8 cellular contexts compared by ENCODE assay signal in genomic region chr9:137422668-137423000, GRCh38. TPM values are rescaled to one million over a fixed set of nuclear protein-coding genes. Genes with fewer than 3 reads are reported as not detected.
DNase-seq lines count a peak whose midpoint lies in the region; ATAC-seq and TF ChIP-seq lines count a peak whose summit lies in the region.

No MANE protein-coding gene starts in this region.

- peaks cover 2% of the 10 kb centered on the region; the same call in 1 of the 2 replicates for H3K36me3 ChIP-seq in HUES64 (ENCODE audit: insufficient read depth, low read length)
- no peaks in the 10 kb centered on the region for H3K36me3 ChIP-seq in heart left ventricle

- H3K9me3 Mint-ChIP-seq in activated T-helper 2 cell treated with anti-CD3 and anti-CD28 coated beads, Interferon-gamma antibody, Interleukin-2, Interleukin-4, amounts not matched to agents 10 μg/mL and 5 μg/mL and 100 μg/mL, durations not matched to agents 14 hours and 24 hours and 36 hours: no peaks in the 10 kb centered on the region

- H3K27ac ChIP-seq in HUES64 (ENCODE audit: low read depth, low read length) (no peak overlapping the region), heart left ventricle (peak overlapping the region; percentile 48 to 89 (median 82))

- DNase-seq in EH (ENCODE audit: low read depth): peak; percentile 52
- no peak for DNase-seq in activated T-helper 2 cell treated with anti-CD3 and anti-CD28 coated beads, Interferon-gamma antibody, Interleukin-2, Interleukin-4, amounts not matched to agents 10 μg/mL and 5 μg/mL and 100 μg/mL, durations not matched to agents 14 hours and 24 hours and 36 hours (ENCODE audit: low spot score)
- DNase-seq in heart left ventricle: peak in 4 of 5 donors; percentile 39 to 76 (median 58)
- no peak for DNase-seq in retinal pigment epithelial cell (ENCODE audit: low read depth)
- no peak for DNase-seq in NCI-H446 (lab: John Stamatoyannopoulos, UW)
- no peak for DNase-seq in kidney glomerular epithelial cell (lab: John Stamatoyannopoulos, UW)

- peaks cover 4% of the 10 kb centered on the region for H3K27me3 Mint-ChIP-seq in activated T-helper 2 cell treated with anti-CD3 and anti-CD28 coated beads, Interferon-gamma antibody, Interleukin-2, Interleukin-4, amounts not matched to agents 10 μg/mL and 5 μg/mL and 100 μg/mL, durations not matched to agents 14 hours and 24 hours and 36 hours (ENCODE audit: low read depth)

- TF ChIP-seq CTCF in heart left ventricle (IDR thresholded peaks at IDR 0.05) (no peak), retinal pigment epithelial cell (conservative IDR thresholded peaks at IDR 0.05; ENCODE audit: low read depth, low read length) (no peak)

- WGBS in HUES64: under 1% methylated on average over 43 of the region's 43 CpGs
- WGBS in heart left ventricle, 4 donors: 0 to 2% (median 1%) methylated on average over 2 to 43 of the region's 43 CpGs

- intact Hi-C loops in activated T-helper 2 cell treated with anti-CD3 and anti-CD28 coated beads, Interferon-gamma antibody, Interleukin-2, Interleukin-4, amounts not matched to agents 10 μg/mL and 5 μg/mL and 100 μg/mL, durations not matched to agents 14 hours and 24 hours and 36 hours (cut with micrococcal nuclease): loop anchor here (2.0 to 10.0 kb wide), 3 partner anchors 22 to 112 kb away; no protein-coding TSS in a partner anchor
- intact Hi-C loops in heart left ventricle (cut with DNase I): loop anchor here in 3 of 10 donors (2.0 to 10.0 kb wide), 5 partner anchors 22 to 298 kb away; partner anchors contain the start of gene NRARP (in 1 of the 3)

- peak overlapping the region; percentile 88 for H3K4me3 Mint-ChIP-seq in activated T-helper 2 cell treated with anti-CD3 and anti-CD28 coated beads, Interferon-gamma antibody, Interleukin-2, Interleukin-4, amounts not matched to agents 10 μg/mL and 5 μg/mL and 100 μg/mL, durations not matched to agents 14 hours and 24 hours and 36 hours (ENCODE audit: low read depth)

- H3K4me1 Mint-ChIP-seq in activated T-helper 2 cell treated with anti-CD3 and anti-CD28 coated beads, Interferon-gamma antibody, Interleukin-2, Interleukin-4, amounts not matched to agents 10 μg/mL and 5 μg/mL and 100 μg/mL, durations not matched to agents 14 hours and 24 hours and 36 hours (ENCODE audit: low read depth): peaks cover 10% of the 10 kb centered on the region

- no peak for TF ChIP-seq POLR2A in heart left ventricle (IDR thresholded peaks at IDR 0.05)

- H3K9me3 ChIP-seq in HUES64 (ENCODE audit: insufficient read depth, low read depth, low read length): no peaks in the 10 kb centered on the region
- no peaks in the 10 kb centered on the region for H3K9me3 ChIP-seq in heart left ventricle

- H3K4me1 ChIP-seq in HUES64 (ENCODE audit: insufficient read depth, low read length) (peaks cover 5% of the 10 kb centered on the region; the same call in 1 of the 2 replicates), heart left ventricle (peaks cover 0 to 43% (median 25%) of the 10 kb centered on the region in 12 donors)

- peak overlapping the region; percentile 78 for H3K9ac ChIP-seq in HUES64 (ENCODE audit: low read depth, low read length)

- peak overlapping the region; percentile 49 for H3K27ac Mint-ChIP-seq in activated T-helper 2 cell treated with anti-CD3 and anti-CD28 coated beads, Interferon-gamma antibody, Interleukin-2, Interleukin-4, amounts not matched to agents 10 μg/mL and 5 μg/mL and 100 μg/mL, durations not matched to agents 14 hours and 24 hours and 36 hours

- no peaks in the 10 kb centered on the region for H3K36me3 Mint-ChIP-seq in activated T-helper 2 cell treated with anti-CD3 and anti-CD28 coated beads, Interferon-gamma antibody, Interleukin-2, Interleukin-4, amounts not matched to agents 10 μg/mL and 5 μg/mL and 100 μg/mL, durations not matched to agents 14 hours and 24 hours and 36 hours (ENCODE audit: low read depth)

- peak overlapping the region; percentile 87 for H3K4me3 ChIP-seq in HUES64 (ENCODE audit: low read length)
- H3K4me3 ChIP-seq in heart left ventricle: peak overlapping the region; percentile 63 to 100 (median 92)
- peak overlapping the region; percentile 78 for H3K4me3 ChIP-seq in retinal pigment epithelial cell (ENCODE audit: low read length)

- peak; percentile 27 for ATAC-seq in GM21515 (IDR thresholded peaks at IDR 0.05; ENCODE audit: unreplicated experiment)
- peak in 3 of 4 donors; percentile 19 to 57 (median 44) for ATAC-seq in heart left ventricle

- H3K27me3 ChIP-seq in HUES64 (ENCODE audit: insufficient read depth, low read length) (peaks cover 16% of the 10 kb centered on the region), heart left ventricle (no peaks in the 10 kb centered on the region)

RNA-seq across cellular contexts. Expression of gene EXD3, which starts 0.3 kb away (rescaled TPM):
- 4.1 TPM for polyA plus RNA-seq in HUES64 (2013, experiment 1 of 2)
- 6.3 TPM for polyA plus RNA-seq in HUES64 (2013, experiment 2 of 2)
- 6.8 and 8.0 TPM in 2 replicates for total RNA-seq in activated T-helper 2 cell treated with anti-CD3 and anti-CD28 coated beads, Interferon-gamma antibody, Interleukin-2, Interleukin-4, amounts not matched to agents 10 μg/mL and 5 μg/mL and 100 μg/mL, durations not matched to agents 14 hours and 24 hours and 36 hours
- 10 to 100 TPM in 2 of 9 donors, 1 to 10 TPM in 7; 4.1 to 12.9 (median 8.6) TPM for total RNA-seq in heart left ventricle
- polyA plus RNA-seq in heart left ventricle: 10 to 100 TPM in 1 of 2 donors, 1 to 10 TPM in 1; 5.6 to 15.2 TPM

RNA-seq across cellular contexts. Expression of gene NOXA1, which starts 0.6 kb away (rescaled TPM):
- polyA plus RNA-seq in HUES64 (2013, experiment 1 of 2): 0.25 TPM
- 0.32 TPM for polyA plus RNA-seq in HUES64 (2013, experiment 2 of 2)
- 0.39 and 0.46 TPM in 2 replicates for total RNA-seq in activated T-helper 2 cell treated with anti-CD3 and anti-CD28 coated beads, Interferon-gamma antibody, Interleukin-2, Interleukin-4, amounts not matched to agents 10 μg/mL and 5 μg/mL and 100 μg/mL, durations not matched to agents 14 hours and 24 hours and 36 hours
- 1 to 10 TPM in 8 of 9 donors, under 1 TPM in 1; 0.81 to 5.5 (median 2.7) TPM for total RNA-seq in heart left ventricle
- 1 to 10 TPM in 1 of 2 donors, under 1 TPM in 1; 0.44 to 4.1 TPM for polyA plus RNA-seq in heart left ventricle

RNA-seq across cellular contexts. Expression of gene ENTPD8, which starts 18.5 kb away (rescaled TPM):
- polyA plus RNA-seq in HUES64 (2013, experiment 1 of 2): 0.25 TPM
- polyA plus RNA-seq in HUES64 (2013, experiment 2 of 2): 0.19 TPM
- not detected in 2 replicates for total RNA-seq in activated T-helper 2 cell treated with anti-CD3 and anti-CD28 coated beads, Interferon-gamma antibody, Interleukin-2, Interleukin-4, amounts not matched to agents 10 μg/mL and 5 μg/mL and 100 μg/mL, durations not matched to agents 14 hours and 24 hours and 36 hours
- not detected for total RNA-seq in heart left ventricle
- not detected for polyA plus RNA-seq in heart left ventricle

RNA-seq across cellular contexts. Expression of gene NSMF, which starts 36.5 kb away (rescaled TPM):
- 41.1 TPM for polyA plus RNA-seq in HUES64 (2013, experiment 1 of 2)
- 46.5 TPM for polyA plus RNA-seq in HUES64 (2013, experiment 2 of 2)
- total RNA-seq in activated T-helper 2 cell treated with anti-CD3 and anti-CD28 coated beads, Interferon-gamma antibody, Interleukin-2, Interleukin-4, amounts not matched to agents 10 μg/mL and 5 μg/mL and 100 μg/mL, durations not matched to agents 14 hours and 24 hours and 36 hours: 56.1 and 57.6 TPM in 2 replicates
- 10 to 100 TPM in 8 of 9 donors, 1 to 10 TPM in 1; 7.5 to 21.0 (median 12.6) TPM for total RNA-seq in heart left ventricle
- polyA plus RNA-seq in heart left ventricle: 10 to 100 TPM; 17.3 to 22.1 TPM

Comparison
In these comparisons a context has a peak if more than half of its experiments do, and no peak if none do; other contexts are left out.
1. DNase-seq: peak in EH (single experiment) and heart left ventricle (4 of 5); none in activated T-helper 2 cell treated with anti-CD3 and anti-CD28 coated beads, Interferon-gamma antibody, Interleukin-2, Interleukin-4, amounts not matched to agents 10 μg/mL and 5 μg/mL and 100 μg/mL, durations not matched to agents 14 hours and 24 hours and 36 hours (single experiment), retinal pigment epithelial cell (single experiment), NCI-H446 (0 of 2) and kidney glomerular epithelial cell (single experiment).
2. Peak in every context shown above with its lines, with median percentiles within 50 percentile points of each other: H3K4me3 ChIP-seq.